Comparison of ENCODE assay signal across 8 cellular contexts in the genomic region with DNA sequence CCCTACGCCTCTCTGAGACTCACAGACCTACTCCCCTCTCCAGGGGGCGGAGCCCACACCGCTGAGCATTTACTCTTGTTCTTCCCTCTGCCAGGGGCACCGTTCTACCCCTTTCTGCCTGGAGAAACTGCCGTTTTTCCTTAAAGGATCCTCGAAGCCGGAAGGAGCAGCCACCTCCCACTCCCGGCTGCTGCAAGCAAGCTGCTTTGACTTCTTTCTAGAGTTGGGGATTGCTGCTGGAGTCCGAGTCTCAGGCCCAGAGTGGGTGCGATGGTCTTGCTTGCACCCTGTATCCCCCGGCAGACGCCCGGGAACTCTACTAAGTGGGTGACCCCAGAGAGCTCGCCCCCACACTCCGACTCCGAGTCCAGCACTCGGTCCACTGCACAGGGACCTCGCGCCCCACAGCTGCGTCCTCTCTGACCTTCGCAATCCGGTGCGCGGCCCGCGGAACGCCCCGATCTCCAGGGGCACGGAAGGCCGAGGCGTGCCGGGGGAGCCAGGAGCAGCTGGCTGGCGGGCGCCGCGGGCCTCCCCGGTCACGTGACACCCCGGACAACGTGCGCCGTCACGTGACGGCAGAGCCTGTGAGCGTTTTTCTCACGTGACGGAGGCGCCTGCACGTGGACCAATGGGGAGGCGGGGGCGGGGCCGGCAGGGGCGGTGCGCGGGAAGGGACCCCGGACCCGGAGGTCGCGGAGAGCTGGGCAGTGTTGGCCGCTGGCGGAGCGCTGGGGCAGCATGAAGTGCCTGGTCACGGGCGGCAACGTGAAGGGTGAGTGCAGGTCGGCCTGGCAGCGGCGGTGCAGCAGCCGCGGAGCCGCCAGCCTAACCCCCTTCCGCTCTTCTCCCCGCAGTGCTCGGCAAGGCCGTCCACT. TPM values are rescaled to one million over a fixed set of nuclear protein-coding genes. Genes with fewer than 3 reads are reported as not detected.
A peak's percentile ranks its signal among the peaks of the same experiment; 100 is the strongest.
DNase-seq lines count a peak whose midpoint lies in the region; ATAC-seq and TF ChIP-seq lines count a peak whose summit lies in the region.

Gene RAD9A, plus strand, starts transcription at position 683 of the 878 bp plus-strand sequence. Its CDS starts 59 bp downstream, at position 742.

- TF ChIP-seq EP300 in transverse colon (IDR thresholded peaks at IDR 0.05; ENCODE audit: low read depth) = peak; percentile 21

- peaks cover 8% of the 10 kb centered on the region for H3K36me3 Mint-ChIP-seq in activated naive CD8-positive, alpha-beta T cell treated with anti-CD3 and anti-CD28 coated beads, Interleukin-2, amount 50 U/mL, for 24 hours (ENCODE audit: low read depth)

- peaks cover 10 to 33% (median 23%) of the 10 kb centered on the region in 4 donors for H3K4me1 ChIP-seq in transverse colon

- DNase-seq in GM03348 (ENCODE audit: low spot score) (peak; percentile 98), NCI-H1417 treated with DMSO at 0.1 percent for 48 hours (lab: John Stamatoyannopoulos, UW) (peak; percentile 64), T follicular helper cell (ENCODE audit: low read depth) (peak; percentile 91), cardiac septum (ENCODE audit: low spot score) (peak; percentile 98), pons (ENCODE audit: low spot score) (peak; percentile 93), transverse colon (peak; percentile 97)
- peak; percentile 94 for DNase-seq in activated naive CD8-positive, alpha-beta T cell treated with anti-CD3 and anti-CD28 coated beads, Interleukin-2, amount 50 U/mL, for 24 hours

- in situ Hi-C loops in transverse colon (cut with MboI; ENCODE audit: low pct_ligation_motif_present in 1 of 4, low pct_unique_long_range_greater_than_20kb in 1 of 4, low sequenced_read_pairs in 3 of 4) = loop anchor here in 3 of 4 donors (10.0 to 25.0 kb wide), 2 partner anchors 93 to 129 kb away; partner anchors contain the start of genes AIP (in 2 of the 3) and GRK2 (in 1 of the 3)

- peak; percentile 84 for TF ChIP-seq POLR2A in transverse colon (IDR thresholded peaks at IDR 0.05)

- no peaks in the 10 kb centered on the region for H3K36me3 ChIP-seq in transverse colon

- peak within 1 kb of the TSS; percentile 81 for H3K27ac Mint-ChIP-seq in activated naive CD8-positive, alpha-beta T cell treated with anti-CD3 and anti-CD28 coated beads, Interleukin-2, amount 50 U/mL, for 24 hours

- WGBS in transverse colon (ENCODE audit: low coverage in 1 of 2), 2 donors = 0 to 1% methylated on average over 2 to 43 of the region's 75 CpGs

- ATAC-seq in HG02623 (IDR thresholded peaks at IDR 0.05; ENCODE audit: unreplicated experiment) = peak; percentile 54
- ATAC-seq in activated naive CD8-positive, alpha-beta T cell treated with anti-CD3 and anti-CD28 coated beads, Interleukin-2, amount 50 U/mL, for 24 hours = peak; percentile 56

- intact Hi-C loops in cardiac septum (cut with DNase I) (loop anchor here (2.0 to 5.0 kb wide), 3 partner anchors 36 to 115 kb away; partner anchors contain the start of genes RPS6KB2 and TMEM134), transverse colon (cut with DNase I; ENCODE audit: low total_unique reads) (no loop called here)

- H3K4me3 ChIP-seq in transverse colon = peak within 1 kb of the TSS; percentile 69 to 94 (median 84)

- H3K9me3 ChIP-seq in transverse colon = no peaks in the 10 kb centered on the region

- H3K4me3 Mint-ChIP-seq in activated naive CD8-positive, alpha-beta T cell treated with anti-CD3 and anti-CD28 coated beads, Interleukin-2, amount 50 U/mL, for 24 hours = peak within 1 kb of the TSS; percentile 92

- H3K27ac ChIP-seq in transverse colon = peak within 1 kb of the TSS; percentile 86 to 96 (median 91)

- H3K4me1 Mint-ChIP-seq in activated naive CD8-positive, alpha-beta T cell treated with anti-CD3 and anti-CD28 coated beads, Interleukin-2, amount 50 U/mL, for 24 hours = peaks cover 35% of the 10 kb centered on the region

- no peaks in the 10 kb centered on the region for H3K27me3 ChIP-seq in transverse colon

- TF ChIP-seq CTCF in transverse colon (IDR thresholded peaks at IDR 0.05) = no peak

- no peaks in the 10 kb centered on the region for H3K9me3 Mint-ChIP-seq in activated naive CD8-positive, alpha-beta T cell treated with anti-CD3 and anti-CD28 coated beads, Interleukin-2, amount 50 U/mL, for 24 hours

- H3K27me3 Mint-ChIP-seq in activated naive CD8-positive, alpha-beta T cell treated with anti-CD3 and anti-CD28 coated beads, Interleukin-2, amount 50 U/mL, for 24 hours = no peaks in the 10 kb centered on the region

RNA-seq across cellular contexts. Expression of gene RAD9A, which starts in this region (rescaled TPM):
- total RNA-seq in cardiac septum = 4.8 TPM
- 100 to 1,000 TPM in 2 of 4 donors, 10 to 100 TPM in 2; 37.8 to 470 (median 95.3) TPM for total RNA-seq in transverse colon

Comparison
In these comparisons a context has a peak if more than half of its experiments do, and no peak if none do; other contexts are left out.
1. Peak in every context shown above with its lines: DNase-seq, ATAC-seq, H3K4me3 ChIP-seq and H3K27ac ChIP-seq.